ENCODE assay signal across 10 cellular contexts in genomic region chr3:115436767-115437301, GRCh38.
DNase-seq lines count a peak whose midpoint lies in the region; ATAC-seq and TF ChIP-seq lines count a peak whose summit lies in the region.
"Had no signal": no experiment of that assay in that cellular context is flagged by ENCODE, and none has a peak within 500 bp of the region (broad histone marks: within the 10 kb centered on the region; RNA-seq: fewer than 3 reads in every experiment).

No MANE protein-coding gene starts in this region.

- no peak overlapping the region for H3K9ac ChIP-seq in adipocyte (ENCODE audit: low read length)

- H3K4me3 Mint-ChIP-seq in Calu3 (ENCODE audit: low read depth, unreplicated experiment): no peak overlapping the region
- H3K4me3 Mint-ChIP-seq: natural killer cell; stimulated activated memory B cell treated with anti-CD40 and anti-IgM and Interleukin-4, amounts not matched to agents 10 μg/mL and 1 μg/mL and 100 μg/mL, for 72 hours had no signal

- no peaks in the 10 kb centered on the region for H3K9me3 Mint-ChIP-seq in Calu3 (ENCODE audit: low read depth, unreplicated experiment)
- H3K9me3 Mint-ChIP-seq: stimulated activated memory B cell treated with anti-CD40 and anti-IgM and Interleukin-4, amounts not matched to agents 10 μg/mL and 1 μg/mL and 100 μg/mL, for 72 hours had no signal

- BruUV-seq in Calu3 (replicated peaks; lab: Mats Ljungman, UMichigan): no TSS peak

- intact Hi-C loops in Calu3 (cut with micrococcal nuclease; ENCODE audit: unreplicated experiment): loop anchor here (1.0 kb wide), 1 partner anchor 219 kb away; no protein-coding TSS in a partner anchor
- intact Hi-C loops in left colon (cut with DNase I, micrococcal nuclease): no loop called here

- H3K36me3 ChIP-seq in adipocyte (ENCODE audit: control insufficient read depth, insufficient read depth, low read length, severe bottlenecking): no peaks in the 10 kb centered on the region

- H3K27ac Mint-ChIP-seq in Calu3 (ENCODE audit: unreplicated experiment): no peak overlapping the region
- H3K27ac Mint-ChIP-seq: natural killer cell; stimulated activated memory B cell treated with anti-CD40 and anti-IgM and Interleukin-4, amounts not matched to agents 10 μg/mL and 1 μg/mL and 100 μg/mL, for 72 hours had no signal

- H3K4me1 ChIP-seq in adipocyte (ENCODE audit: control insufficient read depth, insufficient read depth, low read length): peaks cover 6% of the 10 kb centered on the region

- no peaks in the 10 kb centered on the region for H3K36me3 Mint-ChIP-seq in Calu3 (ENCODE audit: insufficient read depth, unreplicated experiment)
- H3K36me3 Mint-ChIP-seq: natural killer cell; stimulated activated memory B cell treated with anti-CD40 and anti-IgM and Interleukin-4, amounts not matched to agents 10 μg/mL and 1 μg/mL and 100 μg/mL, for 72 hours had no signal

- H3K4me1 Mint-ChIP-seq in Calu3 (ENCODE audit: low read depth, unreplicated experiment): no peaks in the 10 kb centered on the region
- H3K4me1 Mint-ChIP-seq: natural killer cell; stimulated activated memory B cell treated with anti-CD40 and anti-IgM and Interleukin-4, amounts not matched to agents 10 μg/mL and 1 μg/mL and 100 μg/mL, for 72 hours had no signal

- no peaks in the 10 kb centered on the region for H3K9me3 ChIP-seq in adipocyte (ENCODE audit: control insufficient read depth, low read length)

- no peaks in the 10 kb centered on the region for H3K27me3 ChIP-seq in adipocyte (replicated peaks; ENCODE audit: control insufficient read depth, insufficient read depth, low read length)

- CTCF ChIA-PET in Calu3 (lab: Charles Lee): no interaction called here

- ATAC-seq in activated CD4-positive, CD25-positive, alpha-beta regulatory T cell treated with anti-CD3 and anti-CD28 coated beads, Interleukin-2, amount 50 U/mL, for 24 hours: no peak
- ATAC-seq in GM21528 (IDR thresholded peaks at IDR 0.05; ENCODE audit: low FRiP score, unreplicated experiment) (no peak), left colon (no peak)
- ATAC-seq: natural killer cell; stimulated activated memory B cell treated with anti-CD40 and anti-IgM and Interleukin-4, amounts not matched to agents 10 μg/mL and 1 μg/mL and 100 μg/mL, for 72 hours had no signal

- TF ChIP-seq CTCF in Calu3 (IDR thresholded peaks at IDR 0.05; ENCODE audit: unreplicated experiment): peak; percentile 13

- DNase-seq in Calu3: peak; percentile 30
- peak; percentile 98 for DNase-seq in M059J (ENCODE audit: low read depth)
- DNase-seq in adipocyte (ENCODE audit: low read depth): peak; percentile 95
- peak; percentile 57 for DNase-seq in kidney glomerular epithelial cell (lab: John Stamatoyannopoulos, UW)
- no peak for DNase-seq in left colon
- DNase-seq in Ammon's horn (ENCODE audit: low spot score): no peak
- DNase-seq: natural killer cell had no signal

- H3K4me3 ChIP-seq in adipocyte (ENCODE audit: low read length): no peak overlapping the region

- no peaks in the 10 kb centered on the region for H3K27me3 Mint-ChIP-seq in Calu3 (ENCODE audit: unreplicated experiment)
- H3K27me3 Mint-ChIP-seq: stimulated activated memory B cell treated with anti-CD40 and anti-IgM and Interleukin-4, amounts not matched to agents 10 μg/mL and 1 μg/mL and 100 μg/mL, for 72 hours had no signal

Comparison
In these comparisons a context has a peak if more than half of its experiments do, and no peak if none do; other contexts are left out.
1. DNase-seq: peak in Calu3 (single experiment), M059J (single experiment), adipocyte (single experiment) and kidney glomerular epithelial cell (single experiment); none in left colon (0 of 2) and Ammon's horn (single experiment).